In genomic region chrX:39734174-39734776, GRCh38 we compare ENCODE assay signal across 1 cellular context.
TF ChIP-seq lines count a peak whose summit lies in the region.

No MANE protein-coding gene starts in this region.

TF ChIP-seq in K562, 482 proteins besides CTCF, POLR2A, EP300 and RAD21 (continued from another document):
- TF ChIP-seq ZFP91 (CRISPR knock-in tag; IDR thresholded peaks at IDR 0.05) = no peak
- no peak for TF ChIP-seq ZFP1 (CRISPR knock-in tag; IDR thresholded peaks at IDR 0.05)
